Comparison of ENCODE assay signal across 8 cellular contexts in the genomic region with DNA sequence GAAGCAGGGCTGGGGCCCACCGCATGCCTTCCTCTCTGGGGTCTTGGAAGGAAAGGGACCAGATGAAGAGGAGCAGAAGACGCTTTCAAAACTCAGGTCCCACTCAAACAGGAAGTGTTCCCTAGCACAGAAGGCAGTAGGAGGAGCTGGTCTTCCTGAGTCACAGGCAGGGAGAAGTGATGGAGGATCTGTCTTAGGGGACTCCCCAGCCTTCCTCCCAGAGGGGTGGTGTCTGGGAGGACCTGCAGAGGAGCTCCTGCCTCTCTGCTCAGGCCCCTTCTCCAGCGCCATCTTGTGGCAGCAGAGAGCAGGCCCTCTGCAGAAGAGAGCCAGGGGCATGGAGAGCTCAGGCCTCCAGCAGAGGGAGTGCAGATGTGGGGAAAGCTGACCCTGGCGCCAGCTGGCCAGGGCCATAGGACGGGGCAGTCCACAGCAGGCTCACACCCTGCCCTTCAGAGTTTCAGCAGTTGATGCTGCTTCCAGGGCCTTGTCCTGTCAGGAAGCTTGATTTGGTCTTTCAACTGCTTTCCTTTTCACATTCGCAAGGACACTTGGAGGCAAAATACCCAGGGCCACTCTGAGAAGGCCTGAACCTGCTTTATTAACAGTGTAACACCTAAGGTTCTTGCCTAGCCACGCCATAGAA.
DNase-seq lines count a peak whose midpoint lies in the region; ATAC-seq, FAIRE-seq and TF ChIP-seq lines count a peak whose summit lies in the region.

No MANE protein-coding gene starts in this region.

- 46 to 75% (median 50%) methylated on average over 5 to 7 of the region's 7 CpGs for WGBS in stomach, 5 donors

- TF ChIP-seq EP300 in stomach (IDR thresholded peaks at IDR 0.05) = no peak

- H2AFZ ChIP-seq in OCI-LY1 (ENCODE audit: low read length) = no peak overlapping the region

- H3K9ac ChIP-seq in OCI-LY1 (ENCODE audit: low read length) = no peak overlapping the region

- H3K27ac ChIP-seq in OCI-LY1 (ENCODE audit: low read depth, low read length, poor library complexity, severe bottlenecking) (no peak overlapping the region), stomach (peak overlapping the region; percentile 51 to 70 (median 65))

- H3K79me2 ChIP-seq in OCI-LY1 (ENCODE audit: insufficient read depth, low read length) = no peaks in the 10 kb centered on the region

- H3K27ac Mint-ChIP-seq in natural killer cell treated with Interleukin-12 subunit alpha and Interleukin-12 subunit beta and Interleukin-15 and Interleukin-18, amount 100 ng/mL, for 72 hours = peak overlapping the region; percentile 98 to 99

- H3K9me3 Mint-ChIP-seq in natural killer cell treated with Interleukin-12 subunit alpha and Interleukin-12 subunit beta and Interleukin-15 and Interleukin-18, amount 100 ng/mL, for 72 hours = no peaks in the 10 kb centered on the region

- H3K4me2 ChIP-seq in OCI-LY1 (ENCODE audit: low read length) = peak overlapping the region; percentile 5; the same call in 1 of the 2 replicates

- H3K36me3 ChIP-seq in OCI-LY1 (ENCODE audit: insufficient read depth, low read length) (no peaks in the 10 kb centered on the region), stomach (no peaks in the 10 kb centered on the region)

- TF ChIP-seq CTCF in D721Med (IDR thresholded peaks at IDR 0.05; ENCODE audit: insufficient read depth, missing control alignments) (peak; percentile 95), OCI-LY1 (IDR thresholded peaks at IDR 0.05; ENCODE audit: low read length) (peak; percentile 99), stomach (IDR thresholded peaks at IDR 0.05) (peak in 5 of 7 experiments; percentile 56 to 88 (median 77))

- H3K4me3 ChIP-seq in OCI-LY1 (ENCODE audit: low read depth, low read length, poor library complexity, severe bottlenecking) (no peak overlapping the region), stomach (no peak overlapping the region)

- H3K4me1 ChIP-seq in OCI-LY1 (ENCODE audit: insufficient read depth, low read length, severe bottlenecking) (peaks cover 4% of the 10 kb centered on the region), stomach (peaks cover 0 to 12% (median 5%) of the 10 kb centered on the region in 4 donors)

- H3K4me1 Mint-ChIP-seq in natural killer cell treated with Interleukin-12 subunit alpha and Interleukin-12 subunit beta and Interleukin-15 and Interleukin-18, amount 100 ng/mL, for 72 hours (ENCODE audit: low read depth in 2 of 2) = peaks cover 71 to 89% of the 10 kb centered on the region in 2 donors

- no peaks in the 10 kb centered on the region for H3K36me3 Mint-ChIP-seq in natural killer cell treated with Interleukin-12 subunit alpha and Interleukin-12 subunit beta and Interleukin-15 and Interleukin-18, amount 100 ng/mL, for 72 hours

- H3K27me3 Mint-ChIP-seq in natural killer cell treated with Interleukin-12 subunit alpha and Interleukin-12 subunit beta and Interleukin-15 and Interleukin-18, amount 100 ng/mL, for 72 hours = no peaks in the 10 kb centered on the region

- no peaks in the 10 kb centered on the region for H4K20me1 ChIP-seq in OCI-LY1 (ENCODE audit: insufficient read depth, low read length)

- no peaks in the 10 kb centered on the region for H3K9me2 ChIP-seq in OCI-LY1 (ENCODE audit: low read depth, low read length)

- no peak for DNase-seq in D721Med (ENCODE audit: insufficient read length, low spot score)
- peak; percentile 69 for DNase-seq in activated T-cell treated with anti-CD3 and anti-CD28 coated beads for 48 hours (ENCODE audit: low read depth)
- DNase-seq in fibroblast of gingiva (ENCODE audit: low read depth) = peak; percentile 82
- DNase-seq in natural killer cell treated with Interleukin-12 subunit alpha and Interleukin-12 subunit beta and Interleukin-15 and Interleukin-18, amount 100 ng/mL, for 72 hours (ENCODE audit: low spot score) = peak; percentile 96
- DNase-seq in stomach = peak; percentile 81

- no peak for TF ChIP-seq POLR2A in stomach (IDR thresholded peaks at IDR 0.05)

- peak overlapping the region; percentile 91 for H3K4me3 Mint-ChIP-seq in natural killer cell treated with Interleukin-12 subunit alpha and Interleukin-12 subunit beta and Interleukin-15 and Interleukin-18, amount 100 ng/mL, for 72 hours

- intact Hi-C loops in stomach (cut with DNase I; ENCODE audit: low total_unique reads) = no loop called here

- H3F3A ChIP-seq in OCI-LY1 (ENCODE audit: insufficient read depth, low read length) = no peaks in the 10 kb centered on the region

- no peak for FAIRE-seq in D721Med (lab: Jason Lieb, UNC)

- ATAC-seq in GM19455 (IDR thresholded peaks at IDR 0.05; ENCODE audit: unreplicated experiment) (peak; percentile 96), HG03558 (IDR thresholded peaks at IDR 0.05; ENCODE audit: extremely low read depth, unreplicated experiment) (peak; percentile 88)
- ATAC-seq in natural killer cell treated with Interleukin-12 subunit alpha and Interleukin-12 subunit beta and Interleukin-15 and Interleukin-18, amount 100 ng/mL, for 72 hours = peak; percentile 89 to 94

- H3K27me3 ChIP-seq in OCI-LY1 (ENCODE audit: insufficient read depth, low read length) = no peaks in the 10 kb centered on the region
- H3K27me3 ChIP-seq in stomach = no peaks in the 10 kb centered on the region

- no peaks in the 10 kb centered on the region for H3K9me3 ChIP-seq in OCI-LY1 (ENCODE audit: low read length)
- no peaks in the 10 kb centered on the region for H3K9me3 ChIP-seq in stomach
